In the genomic region with DNA sequence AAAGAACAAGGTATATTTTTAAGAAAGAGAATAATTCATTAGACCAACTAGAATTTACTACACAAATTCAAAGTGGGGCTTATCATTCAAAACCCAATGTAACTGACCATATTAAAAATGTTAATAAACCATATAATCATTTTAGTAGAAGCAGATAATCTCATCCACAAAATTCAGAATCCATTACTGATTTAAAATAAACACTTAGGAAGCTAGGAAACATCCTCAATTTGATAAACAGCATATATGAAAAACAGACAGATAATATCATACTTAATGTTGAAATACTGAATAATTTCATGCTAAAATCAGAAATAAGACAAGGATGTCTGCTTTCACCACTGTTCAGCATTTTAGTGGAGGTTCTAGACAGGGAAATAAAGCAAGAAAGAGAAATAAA, we compare ENCODE assay signal across 27 cellular contexts.
"Had no signal": no experiment of that assay in that cellular context is flagged by ENCODE, and none has a peak within 500 bp of the region (broad histone marks: within the 10 kb centered on the region; RNA-seq: fewer than 3 reads in every experiment).

No MANE protein-coding gene starts in this region.

- H3K27me3 ChIP-seq: stomach, suprapubic skin, testis, thyroid gland, tibial artery, tibial nerve, transverse colon, upper lobe of left lung, upper lobe of right lung, uterus, vagina had no signal

- FAIRE-seq: urothelium cell line had no signal

- ATAC-seq: stimulated activated effector memory CD8-positive, alpha-beta T cell treated with anti-CD3 and anti-CD28 coated beads, Interleukin-12 subunit alpha, Interleukin-12 subunit beta, amount 100 ng/mL, for 72 hours; stimulated activated memory B cell treated with anti-CD40 and anti-IgM and Interleukin-4, amounts not matched to agents 10 μg/mL and 1 μg/mL and 100 μg/mL, for 72 hours; stimulated activated naive B cell treated with anti-CD40 and anti-IgM and Interleukin-4, amounts not matched to agents 10 μg/mL and 1 μg/mL and 100 μg/mL, for 72 hours; stimulated activated naive CD8-positive, alpha-beta T cell treated with anti-CD3 and anti-CD28 coated beads, Interleukin-15, amount 100 ng/mL, for 72 hours; stimulated activated naive CD8-positive, alpha-beta T cell treated with anti-CD3 and anti-CD28 coated beads, Interleukin-15, Interleukin-2, amounts not matched to agents 100 U/mL and 50 U/mL, for 24 hours; upper lobe of right lung had no signal

- DNase-seq: stimulated activated CD4-positive, alpha-beta T cell treated with anti-CD3 and anti-CD28 coated beads, Interleukin-2, amount 100 ng/mL, for 48 hours; stimulated activated CD4-positive, alpha-beta T cell treated with anti-CD3 and anti-CD28 coated beads, Interleukin-4, amount 100 ng/mL, for 1 hour; stimulated activated CD4-positive, alpha-beta T cell treated with anti-CD3 and anti-CD28 coated beads, Interleukin-4, amount 100 ng/mL, for 24 hours; stimulated activated CD4-positive, alpha-beta T cell treated with anti-CD3 and anti-CD28 coated beads, Interleukin-4, amount 100 ng/mL, for 4 hours; stimulated activated CD8-positive, alpha-beta memory T cell treated with anti-CD3 and anti-CD28 coated beads, Interleukin-4, amount 100 ng/mL, for 48 hours; stimulated activated naive B cell treated with anti-CD40 and anti-IgM and Interleukin-4, amounts not matched to agents 10 μg/mL and 1 μg/mL and 100 μg/mL, for 72 hours; stimulated activated naive CD4-positive, alpha-beta T cell; stimulated activated naive CD4-positive, alpha-beta T cell treated with Interleukin-2 at 50 U/mL for 16 hours; stimulated activated naive CD8-positive, alpha-beta T cell treated with anti-CD3 and anti-CD28 coated beads, Interleukin-15, amount 100 ng/mL, for 72 hours; stimulated activated naive CD8-positive, alpha-beta T cell treated with anti-CD3 and anti-CD28 coated beads, Interleukin-15, Interleukin-2, amounts not matched to agents 100 U/mL and 50 U/mL, for 24 hours; stomach; substantia nigra; testis; thyroid gland; tibial artery; transverse colon; trophoblast cell; upper lobe of left lung; upper lobe of right lung; uterus had no signal

- H3K36me3 ChIP-seq: stomach, suprapubic skin, thoracic aorta, thyroid gland, tibial artery, tibial nerve, transverse colon, upper lobe of left lung, upper lobe of right lung, uterus, vagina had no signal

- H3K27ac ChIP-seq: stomach, suprapubic skin, testis, thoracic aorta, thyroid gland, tibial artery, tibial nerve, transverse colon, upper lobe of left lung, upper lobe of right lung, uterus, vagina had no signal

- H3K9me3 ChIP-seq: stomach, suprapubic skin, testis, thoracic aorta, thyroid gland, tibial artery, tibial nerve, transverse colon, upper lobe of left lung, upper lobe of right lung, uterus, vagina had no signal

- H3K4me3 ChIP-seq: stomach, suprapubic skin, testis, thoracic aorta, thyroid gland, tibial artery, tibial nerve, transverse colon, upper lobe of left lung, upper lobe of right lung, uterus, vagina had no signal

- H3K4me1 ChIP-seq: stomach, suprapubic skin, testis, thyroid gland, tibial artery, tibial nerve, transverse colon, upper lobe of left lung, upper lobe of right lung, uterus, vagina had no signal
